Comparison of ENCODE assay signal across 8 cellular contexts in genomic region chr18:49858309-49859005, GRCh38. TPM values are rescaled to one million over a fixed set of nuclear protein-coding genes. Genes with fewer than 3 reads are reported as not detected.
DNase-seq lines count a peak whose midpoint lies in the region; ATAC-seq and TF ChIP-seq lines count a peak whose summit lies in the region.

No MANE protein-coding gene starts in this region.

- no peaks in the 10 kb centered on the region for H3K27me3 Mint-ChIP-seq in activated naive CD8-positive, alpha-beta T cell treated with anti-CD3 and anti-CD28 coated beads, Interleukin-2, amount 50 U/mL, for 24 hours

- H4K20me1 ChIP-seq in DOHH2 (ENCODE audit: control insufficient read depth, insufficient read depth, low read depth, low read length) = no peaks in the 10 kb centered on the region

- no peaks in the 10 kb centered on the region for H3K9me3 Mint-ChIP-seq in activated naive CD8-positive, alpha-beta T cell treated with anti-CD3 and anti-CD28 coated beads, Interleukin-2, amount 50 U/mL, for 24 hours

- H3K9me2 ChIP-seq in DOHH2 (replicated peaks; ENCODE audit: control insufficient read depth, low read length) = no peaks in the 10 kb centered on the region

- H3K4me3 Mint-ChIP-seq in activated naive CD8-positive, alpha-beta T cell treated with anti-CD3 and anti-CD28 coated beads, Interleukin-2, amount 50 U/mL, for 24 hours = no peak overlapping the region

- H3K4me1 Mint-ChIP-seq in activated naive CD8-positive, alpha-beta T cell treated with anti-CD3 and anti-CD28 coated beads, Interleukin-2, amount 50 U/mL, for 24 hours = no peaks in the 10 kb centered on the region

- H3K36me3 Mint-ChIP-seq in activated naive CD8-positive, alpha-beta T cell treated with anti-CD3 and anti-CD28 coated beads, Interleukin-2, amount 50 U/mL, for 24 hours (ENCODE audit: low read depth) = no peaks in the 10 kb centered on the region

- H3K4me3 ChIP-seq in DOHH2 (ENCODE audit: low read length) (no peak overlapping the region), LNCaP clone FGC (ENCODE audit: low read depth, low read length) (no peak overlapping the region), psoas muscle (no peak overlapping the region)

- no peaks in the 10 kb centered on the region for H3F3A ChIP-seq in DOHH2 (ENCODE audit: control insufficient read depth, insufficient read depth)

- no peaks in the 10 kb centered on the region for H3K36me3 ChIP-seq in DOHH2 (ENCODE audit: control insufficient read depth, low read length)
- H3K36me3 ChIP-seq in psoas muscle (ENCODE audit: insufficient read depth in 1 of 2, low read depth in 1 of 2) = no peaks in the 10 kb centered on the region

- peak; percentile 51 for DNase-seq in LNCaP clone FGC (ENCODE audit: low read depth)
- DNase-seq in SKM-1 treated with dmso at 0.1 percent for 144 hours (lab: John Stamatoyannopoulos, UW; ENCODE audit: unreplicated experiment) = peak; percentile 48
- peak; percentile 71 for DNase-seq in activated naive CD8-positive, alpha-beta T cell treated with anti-CD3 and anti-CD28 coated beads, Interleukin-2, amount 50 U/mL, for 24 hours
- DNase-seq in cardiac septum (ENCODE audit: low spot score) = peak; percentile 77
- peak; percentile 52 to 73 for DNase-seq in psoas muscle

- H3K9me3 ChIP-seq in DOHH2 (ENCODE audit: control insufficient read depth, insufficient read depth, low read length) = no peaks in the 10 kb centered on the region
- no peaks in the 10 kb centered on the region for H3K9me3 ChIP-seq in psoas muscle

- no peak for ATAC-seq in activated naive CD8-positive, alpha-beta T cell treated with anti-CD3 and anti-CD28 coated beads, Interleukin-2, amount 50 U/mL, for 24 hours
- ATAC-seq in psoas muscle (peak; percentile 69 to 77 (median 74)), HG02870 (IDR thresholded peaks at IDR 0.05; ENCODE audit: unreplicated experiment) (no peak), HG03039 (IDR thresholded peaks at IDR 0.05; ENCODE audit: unreplicated experiment) (no peak)

- no peaks in the 10 kb centered on the region for H3K79me2 ChIP-seq in DOHH2 (ENCODE audit: control insufficient read depth, low read length)

- TF ChIP-seq CTCF in DOHH2 (IDR thresholded peaks at IDR 0.05; ENCODE audit: low read depth, low read length, poor library complexity, severe bottlenecking) = peak; percentile 83
- TF ChIP-seq CTCF in LNCaP clone FGC (IDR thresholded peaks at IDR 0.05; ENCODE audit: control insufficient read depth, extremely low read depth, insufficient read depth) = peak; percentile 84
- peak; percentile 93 for TF ChIP-seq CTCF in psoas muscle (IDR thresholded peaks at IDR 0.05)

- H3K4me1 ChIP-seq in DOHH2 (ENCODE audit: control insufficient read depth, low read length) (no peaks in the 10 kb centered on the region), psoas muscle (no peaks in the 10 kb centered on the region)

- no peak overlapping the region for H3K4me2 ChIP-seq in DOHH2 (ENCODE audit: low read length)

- H3K27ac Mint-ChIP-seq in activated naive CD8-positive, alpha-beta T cell treated with anti-CD3 and anti-CD28 coated beads, Interleukin-2, amount 50 U/mL, for 24 hours = no peak overlapping the region

- H3K27me3 ChIP-seq in DOHH2 (ENCODE audit: control insufficient read depth, low read length) (no peaks in the 10 kb centered on the region), psoas muscle (ENCODE audit: insufficient read depth in 3 of 3, low read length in 2 of 3) (no peaks in the 10 kb centered on the region)

- intact Hi-C loops in cardiac septum (cut with DNase I) = loop anchor here (1.0 to 2.0 kb wide), 2 partner anchors 298 to 348 kb away; no protein-coding TSS in a partner anchor
- intact Hi-C loops in psoas muscle (cut with DNase I) = loop anchor here (1.0 to 10.0 kb wide), 4 partner anchors 296 to 1184 kb away; partner anchors contain the start of gene LIPG (in 1 of the 2)

- 53 to 64% (median 55%) methylated on average over 11 of the region's 11 CpGs for WGBS in psoas muscle, 3 donors

- H3K27ac ChIP-seq in DOHH2 (ENCODE audit: low read depth, low read length) = no peak overlapping the region
- no peak overlapping the region for H3K27ac ChIP-seq in psoas muscle

RNA-seq across cellular contexts. Expression of gene ACAA2, which starts 45.1 kb away (rescaled TPM):
- total RNA-seq in cardiac septum (130 TPM), psoas muscle (100 to 1,000 TPM in 2 of 4 donors, 10 to 100 TPM in 2; 75.5 to 158 (median 99.8) TPM)
- 100 to 1,000 TPM in 1 of 3 donors, 10 to 100 TPM in 2; 77.4 to 101 (median 95.4) TPM for polyA plus RNA-seq in psoas muscle

Comparison
In these comparisons a context has a peak if more than half of its experiments do, and no peak if none do; other contexts are left out.
1. ATAC-seq: peak in psoas muscle (4 of 4); none in activated naive CD8-positive, alpha-beta T cell treated with anti-CD3 and anti-CD28 coated beads, Interleukin-2, amount 50 U/mL, for 24 hours (single experiment), HG02870 (single experiment) and HG03039 (single experiment).
2. Peak in every context shown above with its lines, with median percentiles within 50 percentile points of each other: CTCF ChIP-seq and DNase-seq.